11 cellular contexts compared by ENCODE assay signal in the genomic region with DNA sequence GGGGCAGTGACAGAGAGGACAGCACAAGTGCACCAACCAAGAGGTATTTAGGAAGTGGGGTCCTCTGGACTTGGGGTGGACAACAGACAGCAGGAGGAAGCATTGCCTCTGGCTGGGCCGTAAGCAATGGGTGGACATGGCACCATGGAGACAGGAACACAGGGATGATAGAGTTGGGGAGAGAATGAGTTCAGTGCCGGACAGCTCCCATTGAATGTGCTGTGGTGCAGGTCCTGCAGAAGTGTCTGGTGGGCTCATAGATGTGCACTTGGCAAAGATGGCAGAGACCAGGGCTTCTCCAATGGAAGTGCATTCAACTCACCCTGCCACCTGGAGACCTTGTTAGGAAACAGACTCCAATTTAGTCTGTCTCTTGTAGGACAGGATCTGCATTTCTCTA.
"Had no signal": no experiment of that assay in that cellular context is flagged by ENCODE, and none has a peak within 500 bp of the region (broad histone marks: within the 10 kb centered on the region; RNA-seq: fewer than 3 reads in every experiment).

No MANE protein-coding gene starts in this region.

- H3K36me3 ChIP-seq: breast epithelium, gastrocnemius medialis, sigmoid colon, thoracic aorta, WERI-Rb-1 had no signal

- H3K27ac Mint-ChIP-seq: activated T-helper 17 cell treated with anti-CD3 and anti-CD28 coated beads, Interleukin-2, amount 50 U/mL, for 72 hours had no signal

- H3K9me3 ChIP-seq: breast epithelium, gastrocnemius medialis, sigmoid colon, thoracic aorta had no signal

- H3K27me3 ChIP-seq: breast epithelium, gastrocnemius medialis, sigmoid colon had no signal

- H3K4me3 Mint-ChIP-seq: activated T-helper 17 cell treated with anti-CD3 and anti-CD28 coated beads, Interleukin-2, amount 50 U/mL, for 72 hours had no signal

- H3K4me1 Mint-ChIP-seq: activated T-helper 17 cell treated with anti-CD3 and anti-CD28 coated beads, Interleukin-2, amount 50 U/mL, for 72 hours had no signal

- ATAC-seq: activated T-helper 17 cell treated with anti-CD3 and anti-CD28 coated beads, Interleukin-2, amount 50 U/mL, for 72 hours had no signal

- H3K27ac ChIP-seq: breast epithelium, sigmoid colon, thoracic aorta, WERI-Rb-1 had no signal

- H3K4me1 ChIP-seq: breast epithelium had no signal

- H3K4me3 ChIP-seq: breast epithelium, gastrocnemius medialis, sigmoid colon, thoracic aorta had no signal

- DNase-seq: activated CD4-positive, alpha-beta T cell treated with anti-CD3 and anti-CD28 coated beads, Interleukin-2, amount 50 U/mL, for 48 hours; activated naive CD4-positive, alpha-beta T cell treated with Interleukin-2 at 50 U/mL for 16 hours; aorta; erythroblast; sigmoid colon; stimulated activated CD4-positive, alpha-beta T cell treated with anti-CD3 and anti-CD28 coated beads, Interleukin-2, amount 100 ng/mL, for 24 hours; WERI-Rb-1 had no signal

- H3K9me3 Mint-ChIP-seq: activated T-helper 17 cell treated with anti-CD3 and anti-CD28 coated beads, Interleukin-2, amount 50 U/mL, for 72 hours had no signal
